Comparison of ENCODE assay signal across 8 cellular contexts in the genomic region with DNA sequence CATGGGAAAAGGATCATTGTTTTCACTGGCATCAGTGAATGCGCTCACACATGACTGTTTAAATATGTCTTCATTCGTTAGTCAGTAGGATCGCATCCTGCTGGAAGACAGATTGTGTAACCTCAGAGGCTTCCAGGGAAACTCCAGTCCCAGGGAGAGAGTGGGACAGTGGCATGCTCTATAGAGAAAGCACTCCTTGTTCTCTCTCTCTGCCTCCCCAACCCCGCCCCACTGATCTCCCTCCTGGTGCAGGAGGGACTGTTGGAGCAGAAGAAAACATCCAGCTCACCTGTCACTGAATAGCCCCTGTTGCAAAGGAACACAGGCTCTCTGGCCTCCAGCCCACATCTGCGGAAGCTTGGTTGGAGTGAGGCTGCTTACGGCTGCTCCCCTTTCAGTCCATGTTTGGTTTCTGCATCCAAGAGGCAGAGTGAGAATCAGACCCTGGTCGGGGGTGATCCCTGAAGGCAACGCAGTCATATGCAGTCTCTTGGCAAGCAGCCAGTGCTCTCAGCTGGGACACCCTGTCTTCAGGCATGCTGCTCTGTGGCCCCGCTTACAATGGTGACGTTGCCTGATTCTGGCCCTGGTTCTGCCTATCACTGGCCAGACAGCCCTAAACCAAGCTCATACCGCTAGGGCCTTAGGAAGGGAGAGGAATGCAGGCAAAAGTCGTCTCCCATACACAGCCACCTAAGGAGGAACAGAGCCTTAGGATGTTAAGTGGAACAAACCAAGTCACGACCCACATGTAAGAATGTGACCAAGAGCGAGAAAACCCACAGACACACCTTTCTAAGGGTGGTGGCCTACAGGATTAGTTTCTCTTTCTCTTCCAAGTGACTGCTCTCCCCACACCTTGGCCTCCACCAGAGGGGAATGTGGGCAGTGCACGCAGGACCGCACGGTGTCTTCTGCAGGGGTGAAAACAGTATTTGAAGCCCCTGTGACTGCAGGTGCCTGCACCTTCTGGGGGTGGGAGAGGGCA. TPM values are rescaled to one million over a fixed set of nuclear protein-coding genes. Genes with fewer than 3 reads are reported as not detected.
A peak's percentile ranks its signal among the peaks of the same experiment; 100 is the strongest.
DNase-seq lines count a peak whose midpoint lies in the region; ATAC-seq and TF ChIP-seq lines count a peak whose summit lies in the region.

No MANE protein-coding gene starts in this region.

- peak; percentile 48 for ATAC-seq in esophagus mucosa
- no peak for ATAC-seq in HG03571 (IDR thresholded peaks at IDR 0.05; ENCODE audit: unreplicated experiment)

- DNase-seq in AG09319 (ENCODE audit: extremely low read depth, low read depth) (peak; percentile 5), NCI-H2196 treated with DMSO at 0.1 percent for 48 hours (lab: John Stamatoyannopoulos, UW; ENCODE audit: unreplicated experiment) (peak; percentile 51), myocyte (ENCODE audit: low read depth) (peak; percentile 12), NCI-H2081 (lab: John Stamatoyannopoulos, UW) (no peak), HPDE6-E6E7 (ENCODE audit: extremely low spot score) (no peak)
- no peak for DNase-seq in stimulated activated CD8-positive, alpha-beta memory T cell treated with anti-CD3 and anti-CD28 coated beads, Interleukin-4, amount 100 ng/mL, for 48 hours

- no peak for TF ChIP-seq CTCF in AG09319 (IDR thresholded peaks at IDR 0.05; ENCODE audit: low read depth, low read length)

RNA-seq across cellular contexts. Expression of a gene that starts 39.7 kb away (rescaled TPM):
- total RNA-seq in esophagus mucosa (39.6 TPM), myocyte (21.3 and 23.2 TPM in 2 replicates)
- polyA plus RNA-seq in myocyte (2012) = 201 TPM

Comparison
In these comparisons a context has a peak if more than half of its experiments do, and no peak if none do; other contexts are left out.
1. DNase-seq: peak in AG09319 (single experiment), NCI-H2196 treated with DMSO at 0.1 percent for 48 hours (single experiment) and myocyte (single experiment); none in NCI-H2081 (0 of 2), stimulated activated CD8-positive, alpha-beta memory T cell treated with anti-CD3 and anti-CD28 coated beads, Interleukin-4, amount 100 ng/mL, for 48 hours (single experiment) and HPDE6-E6E7 (single experiment).